Comparison of ENCODE assay signal across 37 cellular contexts in genomic region chr3:1147326-1147725, GRCh38. TPM values are rescaled to one million over a fixed set of nuclear protein-coding genes. Genes with fewer than 3 reads are reported as not detected.
"Had no signal": no experiment of that assay in that cellular context is flagged by ENCODE, and none has a peak within 500 bp of the region (broad histone marks: within the 10 kb centered on the region; RNA-seq: fewer than 3 reads in every experiment).

No MANE protein-coding gene starts in this region.

- H3K9ac ChIP-seq: KMS-11 had no signal

- H3K27me3 ChIP-seq: MG63 had no signal

- H3K27ac ChIP-seq: KMS-11 had no signal

- H3K9me3 ChIP-seq: MG63 had no signal

- H3K4me3 ChIP-seq: MG63 had no signal

- H3K4me2 ChIP-seq: KMS-11 had no signal

- DNase-seq: Karpas-422, Kasumi-1, MG63, MM.1S, MV-4-11, NCI-H1048, NCI-H1092, NCI-H1092 treated with DMSO at 0.1 percent for 48 hours, NCI-H1105, NCI-H1105 treated with DMSO at 0.1 percent for 48 hours, NCI-H1417, NCI-H1417 treated with DMSO at 0.1 percent for 48 hours, NCI-H1436, NCI-H1436 treated with DMSO at 0.1 percent for 48 hours, NCI-H146, NCI-H1694, NCI-H1694 treated with DMSO at 0.1 percent for 48 hours, NCI-H187, NCI-H187 treated with DMSO at 0.1 percent for 48 hours, NCI-H1930, NCI-H2029, NCI-H2029 treated with DMSO at 0.1 percent for 48 hours, NCI-H2081, NCI-H2081 treated with DMSO at 0.1 percent for 48 hours, NCI-H2107, NCI-H2171, NCI-H2171 treated with DMSO at 0.1 percent for 48 hours, NCI-H2227 treated with DMSO at 0.1 percent for 48 hours, NCI-H226, NCI-H345, NCI-H446, NCI-H446 treated with DMSO at 0.1 percent for 48 hours, NCI-H510A had no signal

- H3K36me3 ChIP-seq: MG63 had no signal

RNA-seq across cellular contexts. Expression of gene CNTN6, which starts 54.5 kb away (rescaled TPM):
- total RNA-seq: LHCN-M2, M059J, MCF 10A had no signal
